In the genomic region with DNA sequence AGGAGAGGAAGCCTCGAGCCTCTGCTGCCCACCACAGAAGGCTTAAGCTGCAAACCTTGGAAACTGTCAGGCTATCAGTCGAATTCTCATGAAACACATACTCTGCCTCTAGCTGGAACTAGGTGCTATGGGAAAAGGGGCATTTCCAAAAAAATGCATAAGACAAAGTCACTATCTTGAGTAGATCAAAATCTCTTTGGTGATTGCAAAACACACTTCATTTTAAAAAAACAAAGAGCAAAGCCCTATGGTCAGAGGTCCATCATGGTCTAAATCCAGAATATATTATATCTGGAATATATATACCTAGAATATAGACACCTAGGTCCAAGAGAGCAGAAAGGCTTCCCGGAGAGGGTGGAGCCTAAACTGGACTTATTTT, we compare ENCODE assay signal across 25 cellular contexts. TPM values are rescaled to one million over a fixed set of nuclear protein-coding genes. Genes with fewer than 3 reads are reported as not detected.
DNase-seq lines count a peak whose midpoint lies in the region; ATAC-seq, FAIRE-seq and TF ChIP-seq lines count a peak whose summit lies in the region.
"Had no signal": no experiment of that assay in that cellular context is flagged by ENCODE, and none has a peak within 500 bp of the region (broad histone marks: within the 10 kb centered on the region; RNA-seq: fewer than 3 reads in every experiment).

No MANE protein-coding gene starts in this region.

- BruUV-seq in Caco-2 (replicated peaks; lab: Mats Ljungman, UMichigan) = no TSS peak
- no TSS peak for BruUV-seq in K562 (replicated peaks; lab: Mats Ljungman, UMichigan)

- no peak overlapping the region for H3K27ac ChIP-seq in K562 (ENCODE audit: extremely low read depth, low read depth, low read length)
- H3K27ac ChIP-seq: HL-60 had no signal

- no peak overlapping the region for H3K4me3 ChIP-seq in Caco-2 (ENCODE audit: low read depth, low read length)
- no peak overlapping the region for H3K4me3 ChIP-seq in K562
- H3K4me3 ChIP-seq in mucosa of descending colon = peak overlapping the region; percentile 7
- H3K4me3 ChIP-seq: HAP-1 had no signal

- no peak for TF ChIP-seq EP300 in K562 (IDR thresholded peaks at IDR 0.05; ENCODE audit: low read length)

- H3K27me3 ChIP-seq in Caco-2 (replicated peaks; ENCODE audit: control insufficient read depth, insufficient read depth, low read length) (no peaks in the 10 kb centered on the region), K562 (ENCODE audit: control insufficient read depth in 2 of 2, insufficient read depth in 2 of 2, low read length in 2 of 2) (no peaks in the 10 kb centered on the region)

- intact Hi-C loops in Caco-2 (cut with micrococcal nuclease; ENCODE audit: unreplicated experiment) = loop anchor here (1.0 to 5.0 kb wide), 8 partner anchors 15 to 172 kb away; no protein-coding TSS in a partner anchor
- intact Hi-C loops in K562 (cut with micrococcal nuclease) = no loop called here
- intact Hi-C loops in mucosa of descending colon (cut with DNase I, micrococcal nuclease) = no loop called here

- H3K27me3 Mint-ChIP-seq in Caco-2 (ENCODE audit: insufficient read depth, unreplicated experiment) (no peaks in the 10 kb centered on the region), progenitor cell of endocrine pancreas (no peaks in the 10 kb centered on the region)
- H3K27me3 Mint-ChIP-seq: T-cell had no signal

- H3K9me3 Mint-ChIP-seq in Caco-2 (ENCODE audit: unreplicated experiment) (peaks cover 25% of the 10 kb centered on the region), progenitor cell of endocrine pancreas (ENCODE audit: low read depth) (no peaks in the 10 kb centered on the region)
- H3K9me3 Mint-ChIP-seq: CD8-positive, alpha-beta memory T cell; HFFc6; T-cell had no signal

- H4K20me1 ChIP-seq in K562 (replicated peaks; ENCODE audit: control insufficient read depth, insufficient read depth, low read length) = no peaks in the 10 kb centered on the region

- H3K4me2 ChIP-seq in K562 (ENCODE audit: insufficient read depth, low read length) = no peak overlapping the region

- CTCF ChIA-PET in Caco-2 (lab: Charles Lee) = interaction anchor here (1.0 to 1.2 kb wide), 2 partner anchors 19 to 73 kb away, joined by 3 to 4 read pairs; no protein-coding TSS in a partner anchor
- CTCF ChIA-PET in K562 (lab: Yijun Ruan, JAX; ENCODE audit: low intra/inter-chr PET ratio) = no interaction called here

- H3K9me3 ChIP-seq in Caco-2 (no peaks in the 10 kb centered on the region), K562 (replicated peaks; ENCODE audit: control insufficient read depth, insufficient read depth, low read depth, low read length) (no peaks in the 10 kb centered on the region), mucosa of descending colon (no peaks in the 10 kb centered on the region)
- H3K9me3 ChIP-seq: HAP-1 had no signal

- no peaks in the 10 kb centered on the region for H3K9me1 ChIP-seq in K562 (ENCODE audit: control insufficient read depth, insufficient read depth, low read length)

- H3K36me3 ChIP-seq in Caco-2 (ENCODE audit: control insufficient read depth, insufficient read depth, low read length) (no peaks in the 10 kb centered on the region), K562 (ENCODE audit: control insufficient read depth, insufficient read depth, low read length) (no peaks in the 10 kb centered on the region), mucosa of descending colon (ENCODE audit: low read depth) (no peaks in the 10 kb centered on the region)
- H3K36me3 ChIP-seq: HAP-1 had no signal

- H3K79me2 ChIP-seq in K562 (ENCODE audit: control insufficient read depth, insufficient read depth, low read length) = no peaks in the 10 kb centered on the region

- H3K4me1 Mint-ChIP-seq in Caco-2 (ENCODE audit: low read depth, unreplicated experiment) = peaks cover 40% of the 10 kb centered on the region
- peaks cover 57% of the 10 kb centered on the region for H3K4me1 Mint-ChIP-seq in progenitor cell of endocrine pancreas (ENCODE audit: low read depth)

- in situ Hi-C loops in K562 (cut with MboI) = no loop called here

- POLR2A ChIA-PET in Caco-2 (lab: Charles Lee) (no interaction called here), K562 (lab: Yijun Ruan, JAX) (interaction anchor here (0.8 kb wide), 1 partner anchor 10 kb away, joined by 3 read pairs; no protein-coding TSS in a partner anchor)

- H3K27ac Mint-ChIP-seq in Caco-2 (ENCODE audit: unreplicated experiment) (peak overlapping the region; percentile 97), progenitor cell of endocrine pancreas (peak overlapping the region; percentile 69)
- H3K27ac Mint-ChIP-seq: B cell, CD14-positive monocyte, HFFc6 had no signal

- H2AFZ ChIP-seq in K562 (ENCODE audit: low read depth, low read length) = 0 out of 2 replicates have a peak overlapping the region, but pooled peaks have one; percentile 44

- H3K4me3 Mint-ChIP-seq in Caco-2 (ENCODE audit: unreplicated experiment) (peak overlapping the region; percentile 11), progenitor cell of endocrine pancreas (ENCODE audit: low read depth) (peak overlapping the region; percentile 3)
- H3K4me3 Mint-ChIP-seq: B cell; CD14-positive monocyte; CD8-positive, alpha-beta memory T cell; HFFc6; T-cell had no signal

- no peak overlapping the region for H3K9ac ChIP-seq in K562 (ENCODE audit: insufficient read depth in 1 of 2, low read depth in 2 of 2, low read length in 2 of 2)

- peaks cover 15% of the 10 kb centered on the region for H3K36me3 Mint-ChIP-seq in Caco-2 (ENCODE audit: insufficient read depth, unreplicated experiment)
- H3K36me3 Mint-ChIP-seq in progenitor cell of endocrine pancreas (ENCODE audit: insufficient read depth) = no peaks in the 10 kb centered on the region
- H3K36me3 Mint-ChIP-seq: CD14-positive monocyte, T-cell had no signal

- no peak for TF ChIP-seq POLR2A in K562 (conservative IDR thresholded peaks at IDR 0.05)

- TF ChIP-seq RAD21 in K562 (CRISPR knock-in tag; conservative IDR thresholded peaks at IDR 0.05 in 1 of 2, IDR thresholded peaks at IDR 0.05 in 1 of 2) = no peak

- 31% methylated on average over 3 of the region's 3 CpGs for WGBS in K562 (ENCODE audit: insufficient coverage, low coverage, missing lambda C conversion rate)

- H3K4me1 ChIP-seq in Caco-2 (peaks cover 70% of the 10 kb centered on the region), K562 (replicated peaks in 1 of 2; ENCODE audit: control insufficient read depth in 2 of 2, insufficient read depth in 2 of 2, low read length in 2 of 2) (peaks cover 0 to 17% of the 10 kb centered on the region in 2 experiments; a peak in 3 of 5 replicates), mucosa of descending colon (ENCODE audit: low read depth) (peaks cover 39% of the 10 kb centered on the region)
- H3K4me1 ChIP-seq: HAP-1 had no signal

- TF ChIP-seq CTCF in Caco-2 (IDR thresholded peaks at IDR 0.05; ENCODE audit: insufficient read depth in 1 of 2, low read depth in 1 of 2, low read length in 1 of 2, severe bottlenecking in 1 of 2, unreplicated experiment in 1 of 2) (no peak), K562 (IDR thresholded peaks at IDR 0.05 in 2 of 3, conservative IDR thresholded peaks at IDR 0.05 in 1 of 3; ENCODE audit: insufficient read depth in 2 of 3, low read depth in 1 of 3, low read length in 3 of 3) (no peak), mucosa of descending colon (IDR thresholded peaks at IDR 0.05) (no peak), progenitor cell of endocrine pancreas (IDR thresholded peaks at IDR 0.05; ENCODE audit: unreplicated experiment) (no peak)

- no peak for DNase-seq in Caco-2
- no peak for DNase-seq in K562 (ENCODE audit: extremely low read depth in 1 of 4, low spot score in 3 of 4)
- DNase-seq in mucosa of descending colon = no peak
- no peak for DNase-seq in progenitor cell of endocrine pancreas (ENCODE audit: low spot score, unreplicated experiment)
- DNase-seq in NCI-H510A treated with DMSO at 0.1 percent for 48 hours (lab: John Stamatoyannopoulos, UW) = no peak
- DNase-seq in stimulated activated CD4-positive, alpha-beta T cell treated with anti-CD3 and anti-CD28 coated beads, Interleukin-2, amount 100 ng/mL, for 24 hours = no peak
- no peak for DNase-seq in putamen (ENCODE audit: low spot score)
- no peak for DNase-seq in NAMALWA (ENCODE audit: low spot score)
- DNase-seq: CD8-positive, alpha-beta memory T cell; GOT3; HFFc6; MV-4-11; NCI-H1105 treated with DMSO at 0.1 percent for 48 hours; NCI-H146; NCI-H1930; NCI-H446; NCI-H526; Right ventricle myocardium superior; RPMI8226; T-cell had no signal

- FAIRE-seq in K562 (lab: Jason Lieb, UNC) = no peak
- FAIRE-seq: G401.6 had no signal

- no peak for ATAC-seq in K562
- no peak for ATAC-seq in mucosa of descending colon
- ATAC-seq: T-cell had no signal

TF ChIP-seq in K562, 482 proteins besides CTCF, POLR2A, EP300 and RAD21:
- TF ChIP-seq FUS (optimal IDR thresholded peaks at IDR 0.05; ENCODE audit: low read depth, low read length) (no peak), CEBPB (tag; IDR thresholded peaks at IDR 0.05) (peak; percentile 21; the same call in 1 of the 2 replicates)
TF ChIP-seq in K562: peak in this region for 1.

RNA-seq across cellular contexts. Expression of a gene that starts 59.8 kb away (rescaled TPM):
- total RNA-seq in Caco-2 (2022) = 92.7 and 106 TPM in 2 replicates
- total RNA-seq in K562 (2011; cell fraction: chromatin; rRNA removed; ENCODE audit: low replicate concordance) = 0.92 and 4.1 TPM in 2 replicates
- total RNA-seq in K562 (2011; cell fraction: nucleolus; rRNA removed) = 0.66 and 3.7 TPM in 2 replicates
- 0.51 and 0.84 TPM in 2 replicates for total RNA-seq in K562 (2011; cell fraction: nucleoplasm; rRNA removed)
- 0.86 and 4.1 TPM in 2 replicates for total RNA-seq in K562 (2014; rRNA removed)
- total RNA-seq in K562 (2014; rRNA removed; fragmentation: Illumina TruSeq; extraction: Trizol) = 1.1 and 1.2 TPM in 2 replicates
- 1.3 and 1.5 TPM in 2 replicates for total RNA-seq in K562 (2015; rRNA removed; fragmentation: Illumina TruSeq; extraction: Trizol)
- total RNA-seq in K562 (2021) = 2.5 and 2.6 TPM in 2 replicates
- 1.9 and 3.2 TPM in 2 replicates for polyA plus RNA-seq in K562 (2011; rRNA removed)
- polyA plus RNA-seq in K562 (2011; cell fraction: cytosol; rRNA removed) = 1.5 and 4.8 TPM in 2 replicates
- 4.3 and 10.7 TPM in 2 replicates for polyA plus RNA-seq in K562 (2011; cell fraction: nucleus; rRNA removed)
- 2.0 TPM in 2 replicates for polyA plus RNA-seq in K562 (2012)
- 0.97 and 1.1 TPM in 2 replicates for polyA plus RNA-seq in K562 (2014; fragmentation: Illumina TruSeq; extraction: Trizol)
- under 1 TPM; 0.17 to 0.37 TPM for polyA plus RNA-seq in K562 (2014; fragmentation: Nextera tagmentation; extraction: Ambion mirVana)
- 0.67 and 0.91 TPM in 2 replicates for polyA plus RNA-seq in K562 (2014; rRNA removed)
- polyA minus RNA-seq in K562 (2011; rRNA and poly(A)+ RNA removed) = 5.4 and 9.5 TPM in 2 replicates
- 2.4 and 4.6 TPM in 2 replicates for polyA minus RNA-seq in K562 (2011; cell fraction: cytosol; rRNA and poly(A)+ RNA removed)
- polyA minus RNA-seq in K562 (2011; cell fraction: nucleus; rRNA and poly(A)+ RNA removed) = 7.8 and 13.5 TPM in 2 replicates
- total RNA-seq in mucosa of descending colon = 10 to 100 TPM; 14.6 to 23.3 (median 18.9) TPM
- 71.7 and 78.7 TPM in 2 replicates for total RNA-seq in progenitor cell of endocrine pancreas
